ENCODE assay signal across 6 cellular contexts in genomic region chr12:80151131-80151530, GRCh38.
"Had no signal": no experiment of that assay in that cellular context is flagged by ENCODE, and none has a peak within 500 bp of the region (broad histone marks: within the 10 kb centered on the region; RNA-seq: fewer than 3 reads in every experiment).

No MANE protein-coding gene starts in this region.

- H3K4me3 ChIP-seq: GM23338, K562 had no signal

- DNase-seq: H9, HCEC 1CT, IMR-90, KG1 had no signal

- H3K4me2 ChIP-seq: GM23338 had no signal

- ATAC-seq: GM23338 had no signal

- H2AFZ ChIP-seq: GM23338 had no signal
